32 cellular contexts compared by ENCODE assay signal in the genomic region with DNA sequence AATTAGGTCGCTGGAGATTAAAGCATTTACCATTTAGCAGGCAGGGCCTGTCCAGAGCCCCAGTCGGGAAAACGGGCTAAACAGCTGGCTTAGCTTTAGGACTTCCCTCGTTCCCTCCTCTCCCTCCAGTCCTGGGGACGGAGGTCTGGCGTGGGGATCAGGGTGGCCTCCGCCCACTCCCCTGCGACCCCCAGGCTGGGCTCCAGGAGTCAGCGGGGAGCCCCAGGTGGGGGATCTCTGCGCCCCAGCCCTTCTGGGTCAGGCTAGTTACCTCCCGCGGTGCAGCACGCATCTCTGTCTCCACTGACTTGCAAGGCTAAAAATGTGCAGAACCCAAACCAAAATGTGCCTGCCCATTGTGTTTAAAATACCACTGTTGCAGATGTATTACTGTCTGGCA.
"Had no signal": no experiment of that assay in that cellular context is flagged by ENCODE, and none has a peak within 500 bp of the region (broad histone marks: within the 10 kb centered on the region; RNA-seq: fewer than 3 reads in every experiment).

No MANE protein-coding gene starts in this region.

- H3K36me3 ChIP-seq: adrenal gland, brain microvascular endothelial cell, breast epithelium had no signal

- H3K4me1 ChIP-seq: adrenal gland, body of pancreas, breast epithelium had no signal

- H3K27ac ChIP-seq: adrenal gland, body of pancreas, brain microvascular endothelial cell, breast epithelium, VCaP had no signal

- DNase-seq: activated B cell treated with CpG ODN at 0.5 μM for 24 hours; activated CD4-positive, alpha-beta memory T cell treated with anti-CD3 and anti-CD28 coated beads for 36 hours; activated CD4-positive, alpha-beta T cell treated with anti-CD3 and anti-CD28 coated beads for 4 hours; activated CD4-positive, alpha-beta T cell treated with anti-CD3 and anti-CD28 coated beads, Interleukin-2, amount 10 ng/mL, durations not matched to agents 24 days and 14 days; activated CD4-positive, alpha-beta T cell treated with anti-CD3 and anti-CD28 coated beads, Interleukin-2, amount 50 U/mL, for 1 hour; activated CD4-positive, alpha-beta T cell treated with anti-CD3 and anti-CD28 coated beads, Interleukin-2, amount 50 U/mL, for 4 hours; activated CD4-positive, CD25-positive, alpha-beta regulatory T cell treated with anti-CD3 and anti-CD28 coated beads, Interleukin-2, amount 50 U/mL, for 72 hours; activated CD8-positive, alpha-beta memory T cell treated with anti-CD3 and anti-CD28 coated beads, Interleukin-2, amount 50 U/mL, for 4 hours; activated CD8-positive, alpha-beta T cell treated with anti-CD3 and anti-CD28 coated beads for 36 hours; activated effector memory CD4-positive, alpha-beta T cell treated with anti-CD3 and anti-CD28 coated beads, Interleukin-2, amount 50 U/mL, for 16 hours; activated gamma-delta T cell treated with Interleukin-2 at 50 U/mL for 16 hours; activated naive CD4-positive, alpha-beta T cell; activated naive CD4-positive, alpha-beta T cell treated with anti-CD3 and anti-CD28 coated beads for 36 hours; activated naive CD4-positive, alpha-beta T cell treated with anti-CD3 and anti-CD28 coated beads, Interleukin-2, amount 50 U/mL, for 16 hours; activated naive CD8-positive, alpha-beta T cell treated with anti-CD3 and anti-CD28 coated beads for 36 hours; activated T-cell treated with anti-CD3 and anti-CD28 coated beads for 4 hours; activated T-cell treated with anti-CD3 and anti-CD28 coated beads, Interleukin-2, amount 50 U/mL, for 1 hour; activated T-cell treated with anti-CD3 and anti-CD28 coated beads, Interleukin-2, amount 50 U/mL, for 4 hours; activated T-cell treated with anti-CD3 and anti-CD28 coated beads, Interleukin-2, amount 50 U/mL, for 72 hours; adrenal gland; amniotic stem cell; body of pancreas; brain microvascular endothelial cell; central memory CD4-positive, alpha-beta T cell; T-cell; T-helper 17 cell; T-helper 9 cell had no signal

- H3K27ac Mint-ChIP-seq: activated B cell treated with CpG ODN at 0.5 μM for 24 hours; activated CD8-positive, alpha-beta T cell treated with anti-CD3 and anti-CD28 coated beads for 36 hours; activated naive CD4-positive, alpha-beta T cell treated with anti-CD3 and anti-CD28 coated beads for 36 hours; activated naive CD8-positive, alpha-beta T cell treated with anti-CD3 and anti-CD28 coated beads for 36 hours; T-cell had no signal

- H3K4me3 ChIP-seq: adrenal gland, body of pancreas, breast epithelium had no signal

- ATAC-seq: activated CD8-positive, alpha-beta T cell treated with anti-CD3 and anti-CD28 coated beads for 36 hours; activated naive CD4-positive, alpha-beta T cell treated with anti-CD3 and anti-CD28 coated beads, Interleukin-2, amount 50 U/mL, for 72 hours; activated T-cell treated with anti-CD3 and anti-CD28 coated beads, Interleukin-2, amount 50 U/mL, for 4 hours; activated T-cell treated with anti-CD3 and anti-CD28 coated beads, Interleukin-2, amount 50 U/mL, for 72 hours; activated T-helper 17 cell treated with anti-CD3 and anti-CD28 coated beads, Interleukin-2, amount 50 U/mL, for 72 hours; body of pancreas; T-cell; T-helper 17 cell had no signal

- H3K4me3 Mint-ChIP-seq: activated B cell treated with CpG ODN at 0.5 μM for 24 hours; activated CD4-positive, alpha-beta memory T cell treated with anti-CD3 and anti-CD28 coated beads for 36 hours; activated CD8-positive, alpha-beta T cell treated with anti-CD3 and anti-CD28 coated beads for 36 hours; activated naive CD4-positive, alpha-beta T cell treated with anti-CD3 and anti-CD28 coated beads for 36 hours; activated naive CD8-positive, alpha-beta T cell treated with anti-CD3 and anti-CD28 coated beads for 36 hours; activated T-cell treated with anti-CD3 and anti-CD28 coated beads, Interleukin-2, amount 50 U/mL, for 4 hours; activated T-helper 1 cell treated with anti-CD3 and anti-CD28 coated beads, Interleukin-12 subunit alpha, Interleukin-12 subunit beta, Interleukin-2, Interleukin-4 antibody, amounts not matched to agents 30 ng/mL and 10 ng/mL and 1 ng/mL, durations not matched to agents 14 hours and 24 hours and 36 hours; T-cell; T-helper 17 cell had no signal

- H3K27me3 ChIP-seq: adrenal gland, body of pancreas, brain microvascular endothelial cell, breast epithelium had no signal

- H3K4me1 Mint-ChIP-seq: activated B cell treated with CpG ODN at 0.5 μM for 24 hours had no signal

- H3K27me3 Mint-ChIP-seq: activated B cell treated with CpG ODN at 0.5 μM for 24 hours; activated CD4-positive, alpha-beta memory T cell treated with anti-CD3 and anti-CD28 coated beads for 36 hours; activated CD4-positive, alpha-beta T cell treated with anti-CD3 and anti-CD28 coated beads, Interleukin-2, amount 10 ng/mL, durations not matched to agents 24 days and 14 days; activated CD8-positive, alpha-beta T cell treated with anti-CD3 and anti-CD28 coated beads for 36 hours; activated naive CD8-positive, alpha-beta T cell treated with anti-CD3 and anti-CD28 coated beads for 36 hours; activated T-helper 17 cell treated with anti-CD3 and anti-CD28 coated beads, Interleukin-2, amount 50 U/mL, for 72 hours; T-cell; T-helper 17 cell had no signal
